In the genomic region with DNA sequence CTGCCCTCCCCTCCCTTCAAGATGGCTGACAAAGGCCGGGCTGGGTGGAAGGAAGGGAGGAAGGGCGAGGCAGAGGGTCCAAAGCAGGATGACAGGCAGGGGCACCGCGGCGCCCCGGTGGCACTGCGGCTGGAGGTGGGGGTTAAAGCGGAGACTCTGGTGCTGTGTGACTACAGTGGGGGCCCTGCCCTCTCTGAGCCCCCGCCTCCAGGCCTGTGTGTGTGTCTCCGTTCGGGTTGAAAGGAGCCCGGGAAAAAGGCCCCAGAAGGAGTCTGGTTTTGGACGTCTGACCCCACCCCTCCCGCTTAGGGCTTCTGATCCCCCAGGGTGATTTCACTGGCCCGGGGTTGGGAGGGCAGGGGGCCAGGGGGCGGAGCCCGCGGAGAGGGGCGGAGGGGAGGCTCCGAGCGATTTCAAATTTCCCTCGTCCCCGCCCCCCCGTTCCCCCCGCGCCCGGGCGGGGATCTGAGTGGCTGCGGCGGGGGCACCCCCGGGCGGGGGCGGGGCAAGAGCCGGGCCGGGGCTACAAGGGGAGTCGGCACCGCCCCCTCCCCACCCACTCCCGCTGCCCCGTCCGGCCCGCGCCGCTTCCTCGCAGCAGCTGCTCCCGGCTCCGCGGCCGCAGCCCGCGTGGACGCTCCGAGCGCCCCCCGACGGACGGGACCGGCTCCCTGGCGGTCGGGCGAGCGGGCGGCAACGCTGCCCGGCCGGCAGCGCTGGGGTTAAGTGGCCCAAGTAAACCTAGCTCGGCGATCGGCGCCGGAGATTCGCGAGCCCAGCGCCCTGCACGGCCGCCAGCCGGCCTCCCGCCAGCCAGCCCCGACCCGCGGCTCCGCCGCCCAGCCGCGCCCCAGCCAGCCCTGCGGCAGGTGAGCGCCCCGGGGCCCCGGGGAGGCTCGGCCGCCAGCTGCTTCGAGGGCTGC, we compare ENCODE assay signal across 8 cellular contexts. TPM values are rescaled to one million over a fixed set of nuclear protein-coding genes. Genes with fewer than 3 reads are reported as not detected.
DNase-seq lines count a peak whose midpoint lies in the region; ATAC-seq and TF ChIP-seq lines count a peak whose summit lies in the region.

A gene (plus strand): TSS at position 555 of the 923 bp plus-strand sequence. CDS start 17,939 bp downstream, outside the sequence.

- H3F3A ChIP-seq in neural progenitor cell (ENCODE audit: low read depth) = peaks cover 38% of the 10 kb centered on the region

- DNase-seq in CD1c-positive myeloid dendritic cell (ENCODE audit: extremely low spot score) (peak; percentile 65), RPMI7951 (ENCODE audit: low read depth) (peak; percentile 87), foreskin fibroblast (peak; percentile 81 to 94), neural progenitor cell (ENCODE audit: low spot score) (peak; percentile 97)
- DNase-seq in activated T-helper 9 cell treated with anti-CD3 and anti-CD28 coated beads, Interleukin-2, amount 50 U/mL, for 16 hours (ENCODE audit: low read depth) = peak; percentile 68

- H4K20me1 ChIP-seq in neural progenitor cell (ENCODE audit: low read depth) = peaks cover 32% of the 10 kb centered on the region

- H3K27me3 ChIP-seq in HUES6 (ENCODE audit: control insufficient read depth, insufficient read depth, low read length) = no peaks in the 10 kb centered on the region
- H3K27me3 ChIP-seq in neural progenitor cell = no peaks in the 10 kb centered on the region
- no peaks in the 10 kb centered on the region for H3K27me3 ChIP-seq in stomach smooth muscle (ENCODE audit: control insufficient read depth in 1 of 2, insufficient read depth in 2 of 2, low read length in 2 of 2)

- no peak within 1 kb of the TSS for H2AFZ ChIP-seq in neural progenitor cell (replicated peaks)

- H3K4me1 ChIP-seq in HUES6 (ENCODE audit: control insufficient read depth, insufficient read depth, low read length) (peaks cover 31% of the 10 kb centered on the region), neural progenitor cell (peaks cover 26% of the 10 kb centered on the region), stomach smooth muscle (ENCODE audit: control insufficient read depth, insufficient read depth, low read length) (peaks cover 19% of the 10 kb centered on the region)

- H3K9me3 ChIP-seq in HUES6 (ENCODE audit: control insufficient read depth, insufficient read depth, low read depth, low read length) = no peaks in the 10 kb centered on the region
- H3K9me3 ChIP-seq in neural progenitor cell (ENCODE audit: low read depth) = no peaks in the 10 kb centered on the region
- H3K9me3 ChIP-seq in stomach smooth muscle (ENCODE audit: control insufficient read depth in 2 of 2, low read length in 2 of 2) = no peaks in the 10 kb centered on the region

- no peaks in the 10 kb centered on the region for H3K9me3 Mint-ChIP-seq in neural progenitor cell

- H3K27ac Mint-ChIP-seq in neural progenitor cell = peak within 1 kb of the TSS; percentile 63

- H3K36me3 Mint-ChIP-seq in neural progenitor cell = peaks cover under 1% of the 10 kb centered on the region

- H3K4me3 ChIP-seq in HUES6 (ENCODE audit: low read depth, low read length) (peak within 1 kb of the TSS; percentile 90), foreskin fibroblast (ENCODE audit: low read depth in 1 of 2, low read length in 2 of 2) (peak within 1 kb of the TSS; percentile 84 to 88), neural progenitor cell (peak within 1 kb of the TSS; percentile 99), stomach smooth muscle (ENCODE audit: low read length in 2 of 2) (peak within 1 kb of the TSS; percentile 64 to 85)

- H3K27ac ChIP-seq in HUES6 (ENCODE audit: low read depth, low read length) (peak within 1 kb of the TSS; percentile 96), neural progenitor cell (peak within 1 kb of the TSS; percentile 47), stomach smooth muscle (ENCODE audit: low read length) (no peak within 1 kb of the TSS)

- H3K9ac ChIP-seq in HUES6 (ENCODE audit: low read length) (peak within 1 kb of the TSS; percentile 95), neural progenitor cell (peak within 1 kb of the TSS; percentile 69), stomach smooth muscle (ENCODE audit: low read length in 2 of 2) (peak within 1 kb of the TSS; percentile 60 to 62)

- peak within 1 kb of the TSS; percentile 89 for H3K4me2 ChIP-seq in neural progenitor cell

- H3K36me3 ChIP-seq in HUES6 (ENCODE audit: control insufficient read depth, insufficient read depth, low read length) (peaks cover 37% of the 10 kb centered on the region), neural progenitor cell (no peaks in the 10 kb centered on the region), stomach smooth muscle (ENCODE audit: control insufficient read depth in 2 of 2, insufficient read depth in 2 of 2, low read length in 2 of 2) (no peaks in the 10 kb centered on the region)

- ATAC-seq in GM19395 (IDR thresholded peaks at IDR 0.05; ENCODE audit: unreplicated experiment) = peak; percentile 76

- peaks cover 46% of the 10 kb centered on the region for H3K79me2 ChIP-seq in neural progenitor cell (ENCODE audit: low read depth)

- peaks cover 2% of the 10 kb centered on the region for H3K27me3 Mint-ChIP-seq in neural progenitor cell (ENCODE audit: insufficient read depth, low read depth)

- H3K4me1 Mint-ChIP-seq in neural progenitor cell = peaks cover 27% of the 10 kb centered on the region

- peak within 1 kb of the TSS; percentile 97 for H3K4me3 Mint-ChIP-seq in neural progenitor cell

- TF ChIP-seq CTCF in foreskin fibroblast (IDR thresholded peaks at IDR 0.05; ENCODE audit: low read depth, low read length) (no peak), neural progenitor cell (IDR thresholded peaks at IDR 0.05) (peak; percentile 43)

RNA-seq across cellular contexts. Expression of the gene that starts here (rescaled TPM):
- total RNA-seq in RPMI7951 (2014; rRNA removed; shearing (Covaris generic)) = 6.8 TPM in 2 replicates
- 114 and 148 TPM in 2 replicates for total RNA-seq in neural progenitor cell (ENCODE audit: low replicate concordance)

Comparison
In these comparisons a context has a peak if more than half of its experiments do, and no peak if none do; other contexts are left out.
1. RNA of the gene that starts here (total RNA-seq): 114 to 148 TPM in neural progenitor cell; 6.8 TPM in RPMI7951; every median in the first group is over 10 times any median in the second.
2. Peak in every context shown above with its lines, with median percentiles within 50 percentile points of each other: DNase-seq, H3K4me3 ChIP-seq and H3K9ac ChIP-seq.